ENCODE assay signal across 33 cellular contexts in the genomic region with DNA sequence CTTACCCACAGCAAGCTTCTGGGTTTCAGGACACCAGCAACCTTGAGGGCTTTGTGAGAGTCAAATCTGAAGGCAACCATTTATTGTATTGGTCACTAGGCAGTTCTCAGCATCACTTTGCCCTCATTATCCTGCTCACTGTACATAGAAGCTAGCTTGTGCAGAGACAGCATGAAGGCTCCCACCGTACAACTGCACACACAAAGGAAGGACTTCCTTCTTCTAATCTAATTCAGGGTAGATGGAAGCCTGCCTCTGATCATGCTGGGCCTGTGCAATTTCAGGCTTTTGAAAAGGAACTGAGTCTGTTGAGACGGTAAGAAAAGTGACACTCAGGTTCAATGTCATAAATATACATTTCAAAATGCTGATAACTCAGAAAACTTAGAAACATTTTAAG.
"Had no signal": no experiment of that assay in that cellular context is flagged by ENCODE, and none has a peak within 500 bp of the region (broad histone marks: within the 10 kb centered on the region; RNA-seq: fewer than 3 reads in every experiment).

No MANE protein-coding gene starts in this region.

- H3K27ac Mint-ChIP-seq: activated CD4-positive, alpha-beta memory T cell treated with anti-CD3 and anti-CD28 coated beads, Interleukin-2, amount 10 ng/mL, durations not matched to agents 7 days and 5 days; activated CD8-positive, alpha-beta memory T cell treated with anti-CD3 and anti-CD28 coated beads, Interleukin-2, amount 10 ng/mL, durations not matched to agents 7 days and 5 days; activated naive CD4-positive, alpha-beta T cell treated with anti-CD3 and anti-CD28 coated beads, Interleukin-2, amount 50 U/mL, for 24 hours; activated naive CD8-positive, alpha-beta T cell treated with anti-CD3 and anti-CD28 coated beads, Interleukin-2, amount 10 ng/mL, durations not matched to agents 7 days and 5 days; T-cell; T-helper 17 cell had no signal

- H3K27me3 ChIP-seq: ascending aorta, cardiac muscle cell, SJSA1 had no signal

- ATAC-seq: activated CD8-positive, alpha-beta memory T cell treated with anti-CD3 and anti-CD28 coated beads, Interleukin-2, amount 10 ng/mL, durations not matched to agents 7 days and 5 days; Panc1; SK-N-SH treated with all-trans-retinoic acid at 6 μM for 48 hours; T-cell; T-helper 17 cell had no signal

- H3K36me3 ChIP-seq: SJSA1 had no signal

- H3K9me3 Mint-ChIP-seq: activated CD4-positive, alpha-beta memory T cell treated with anti-CD3 and anti-CD28 coated beads, Interleukin-2, amount 10 ng/mL, durations not matched to agents 7 days and 5 days; activated naive CD4-positive, alpha-beta T cell treated with anti-CD3 and anti-CD28 coated beads, Interleukin-2, amount 50 U/mL, for 24 hours; activated naive CD8-positive, alpha-beta T cell treated with anti-CD3 and anti-CD28 coated beads, Interleukin-2, amount 10 ng/mL, durations not matched to agents 7 days and 5 days; central memory CD8-positive, alpha-beta T cell; T-cell had no signal

- H3K4me3 ChIP-seq: ascending aorta, cardiac muscle cell, SJSA1 had no signal

- H3K4me1 ChIP-seq: ascending aorta, SJSA1 had no signal

- H3K36me3 Mint-ChIP-seq: activated CD8-positive, alpha-beta memory T cell treated with anti-CD3 and anti-CD28 coated beads, Interleukin-2, amount 10 ng/mL, durations not matched to agents 7 days and 5 days; activated naive CD8-positive, alpha-beta T cell treated with anti-CD3 and anti-CD28 coated beads, Interleukin-2, amount 10 ng/mL, durations not matched to agents 7 days and 5 days; T-cell had no signal

- H3K4me3 Mint-ChIP-seq: activated CD4-positive, alpha-beta memory T cell treated with anti-CD3 and anti-CD28 coated beads, Interleukin-2, amount 10 ng/mL, durations not matched to agents 7 days and 5 days; activated CD8-positive, alpha-beta memory T cell treated with anti-CD3 and anti-CD28 coated beads, Interleukin-2, amount 10 ng/mL, durations not matched to agents 7 days and 5 days; activated naive CD4-positive, alpha-beta T cell treated with anti-CD3 and anti-CD28 coated beads, Interleukin-2, amount 50 U/mL, for 24 hours; activated naive CD8-positive, alpha-beta T cell treated with anti-CD3 and anti-CD28 coated beads, Interleukin-2, amount 10 ng/mL, durations not matched to agents 7 days and 5 days; central memory CD8-positive, alpha-beta T cell; T-cell; T-helper 17 cell had no signal

- H3K27ac ChIP-seq: ascending aorta, cardiac muscle cell, SJSA1, WERI-Rb-1 had no signal

- H3K27me3 Mint-ChIP-seq: activated CD4-positive, alpha-beta memory T cell treated with anti-CD3 and anti-CD28 coated beads, Interleukin-2, amount 10 ng/mL, durations not matched to agents 7 days and 5 days; activated CD8-positive, alpha-beta memory T cell treated with anti-CD3 and anti-CD28 coated beads, Interleukin-2, amount 10 ng/mL, durations not matched to agents 7 days and 5 days; activated naive CD4-positive, alpha-beta T cell treated with anti-CD3 and anti-CD28 coated beads, Interleukin-2, amount 50 U/mL, for 24 hours; activated naive CD8-positive, alpha-beta T cell treated with anti-CD3 and anti-CD28 coated beads, Interleukin-2, amount 10 ng/mL, durations not matched to agents 7 days and 5 days; T-cell; T-helper 17 cell had no signal

- H3K4me1 Mint-ChIP-seq: activated CD4-positive, alpha-beta memory T cell treated with anti-CD3 and anti-CD28 coated beads, Interleukin-2, amount 10 ng/mL, durations not matched to agents 7 days and 5 days; activated CD8-positive, alpha-beta memory T cell treated with anti-CD3 and anti-CD28 coated beads, Interleukin-2, amount 10 ng/mL, durations not matched to agents 7 days and 5 days; activated naive CD4-positive, alpha-beta T cell treated with anti-CD3 and anti-CD28 coated beads, Interleukin-2, amount 50 U/mL, for 24 hours; activated naive CD8-positive, alpha-beta T cell treated with anti-CD3 and anti-CD28 coated beads, Interleukin-2, amount 10 ng/mL, durations not matched to agents 7 days and 5 days; central memory CD8-positive, alpha-beta T cell; T-cell; T-helper 17 cell had no signal

- H3K9me3 ChIP-seq: ascending aorta, SJSA1 had no signal

- DNase-seq: activated CD4-positive, alpha-beta memory T cell treated with anti-CD3 and anti-CD28 coated beads, Interleukin-2, amount 10 ng/mL, durations not matched to agents 7 days and 5 days; activated CD4-positive, alpha-beta T cell treated with anti-CD3 and anti-CD28 coated beads for 1 hour; activated CD4-positive, alpha-beta T cell treated with anti-CD3 and anti-CD28 coated beads for 48 hours; activated CD4-positive, CD25-positive, alpha-beta regulatory T cell; activated CD8-positive, alpha-beta memory T cell treated with anti-CD3 and anti-CD28 coated beads for 24 hours; activated CD8-positive, alpha-beta memory T cell treated with anti-CD3 and anti-CD28 coated beads, Interleukin-2, amount 10 ng/mL, durations not matched to agents 7 days and 5 days; activated CD8-positive, alpha-beta memory T cell treated with anti-CD3 and anti-CD28 coated beads, Interleukin-2, amount 50 U/mL, for 48 hours; activated effector memory CD4-positive, alpha-beta T cell treated with anti-CD3 and anti-CD28 coated beads, Interleukin-2, amount 50 U/mL, for 16 hours; activated naive CD4-positive, alpha-beta T cell; activated naive CD8-positive, alpha-beta T cell treated with anti-CD3 and anti-CD28 coated beads, Interleukin-2, amount 10 ng/mL, durations not matched to agents 7 days and 5 days; activated T-cell treated with anti-CD3 and anti-CD28 coated beads, Interleukin-2, amount 50 U/mL, for 48 hours; amygdala; Kasumi-1; KG1; NCI-H1092 treated with DMSO at 0.1 percent for 48 hours; NCI-H1417 treated with DMSO at 0.1 percent for 48 hours; NCI-H187 treated with DMSO at 0.1 percent for 48 hours; NCI-H2081; NCI-H2171 treated with DMSO at 0.1 percent for 48 hours; NCI-H345; NCI-H524 treated with DMSO at 0.1 percent for 48 hours; SHP77 treated with DMSO at 0.1 percent for 48 hours; T-cell; T-helper 17 cell; T-helper 9 cell; WERI-Rb-1 had no signal
